ENCODE assay signal across 18 cellular contexts in genomic region chr2:237873382-237873781, GRCh38. TPM values are rescaled to one million over a fixed set of nuclear protein-coding genes. Genes with fewer than 3 reads are reported as not detected.
A peak's percentile ranks its signal among the peaks of the same experiment; 100 is the strongest.
DNase-seq lines count a peak whose midpoint lies in the region; ATAC-seq and TF ChIP-seq lines count a peak whose summit lies in the region.
"Had no signal": no experiment of that assay in that cellular context is flagged by ENCODE, and none has a peak within 500 bp of the region (broad histone marks: within the 10 kb centered on the region; RNA-seq: fewer than 3 reads in every experiment).

No MANE protein-coding gene starts in this region.

- POLR2A ChIA-PET in activated CD4-positive, alpha-beta T cell treated with anti-CD3 and anti-CD28 coated beads, Interleukin-2, amount 10 ng/mL, durations not matched to agents 7 days and 5 days (lab: Charles Lee) = no interaction called here
- POLR2A ChIA-PET in activated B cell treated with CpG ODN at 0.5 μM for 24 hours (lab: Charles Lee) = interaction anchor here (0.5 kb wide), 1 partner anchor 20 kb away, joined by 4 read pairs; no protein-coding TSS in a partner anchor

- CTCF ChIA-PET in activated CD4-positive, alpha-beta T cell treated with anti-CD3 and anti-CD28 coated beads, Interleukin-2, amount 10 ng/mL, durations not matched to agents 7 days and 5 days (lab: Charles Lee) = no interaction called here
- CTCF ChIA-PET in activated B cell treated with CpG ODN at 0.5 μM for 24 hours (lab: Charles Lee) = no interaction called here

- peaks cover 55% of the 10 kb centered on the region for H3K79me2 ChIP-seq in hepatocyte

- peak; percentile 22 for DNase-seq in activated CD4-positive, alpha-beta T cell treated with anti-CD3 and anti-CD28 coated beads, Interleukin-2, amount 10 ng/mL, durations not matched to agents 7 days and 5 days
- no peak for DNase-seq in activated CD4-positive, alpha-beta T cell treated with anti-CD3 and anti-CD28 coated beads for 1 hour
- DNase-seq in activated B cell treated with CpG ODN at 0.5 μM for 24 hours (peak; percentile 10), hepatocyte (ENCODE audit: low spot score) (peak; percentile 5), hepatic stellate cell (ENCODE audit: low spot score) (no peak), NCI-H524 treated with DMSO at 0.1 percent for 48 hours (lab: John Stamatoyannopoulos, UW) (no peak), NCI-H2171 treated with DMSO at 0.1 percent for 48 hours (lab: John Stamatoyannopoulos, UW) (no peak)
- DNase-seq: COR-L47; heart right ventricle; left ventricle myocardium inferior; NCI-H1092 treated with DMSO at 0.1 percent for 48 hours; NCI-H345; nephron progenitor cell; retina; SK-N-SH; stimulated activated CD4-positive, alpha-beta T cell treated with anti-CD3 and anti-CD28 coated beads, Interleukin-4, amount 100 ng/mL, for 24 hours had no signal

- peak overlapping the region in 1 of 2 donors; percentile 32 for H3K9ac ChIP-seq in stomach smooth muscle (ENCODE audit: low read length in 2 of 2)
- H3K9ac ChIP-seq: SK-N-SH had no signal

- peak overlapping the region; percentile 68 for H3K27ac Mint-ChIP-seq in activated CD4-positive, alpha-beta T cell treated with anti-CD3 and anti-CD28 coated beads, Interleukin-2, amount 10 ng/mL, durations not matched to agents 7 days and 5 days
- no peak overlapping the region for H3K27ac Mint-ChIP-seq in activated B cell treated with CpG ODN at 0.5 μM for 24 hours
- H3K27ac Mint-ChIP-seq: nephron progenitor cell had no signal

- no peak overlapping the region for H3K4me2 ChIP-seq in hepatocyte

- TF ChIP-seq CTCF in activated B cell treated with CpG ODN at 0.5 μM for 24 hours (IDR thresholded peaks at IDR 0.05) (no peak), hepatocyte (IDR thresholded peaks at IDR 0.05; ENCODE audit: poor library complexity) (no peak)

- H3K4me3 ChIP-seq in hepatocyte (no peak overlapping the region), stomach smooth muscle (ENCODE audit: low read length in 2 of 2) (peak overlapping the region; percentile 33 to 35)
- H3K4me3 ChIP-seq: A549, heart right ventricle, left ventricle myocardium inferior had no signal

- ATAC-seq in activated B cell treated with CpG ODN at 0.5 μM for 24 hours (ENCODE audit: low read depth) = no peak
- ATAC-seq: heart right ventricle had no signal

- H3K36me3 Mint-ChIP-seq in activated CD4-positive, alpha-beta T cell treated with anti-CD3 and anti-CD28 coated beads, Interleukin-2, amount 10 ng/mL, durations not matched to agents 7 days and 5 days (ENCODE audit: low read depth) = peaks cover 4% of the 10 kb centered on the region
- H3K36me3 Mint-ChIP-seq in activated B cell treated with CpG ODN at 0.5 μM for 24 hours (ENCODE audit: low read depth) = no peaks in the 10 kb centered on the region

- no peaks in the 10 kb centered on the region for H3K9me2 ChIP-seq in hepatocyte (replicated peaks; ENCODE audit: insufficient read depth)
- H3K9me2 ChIP-seq: SK-N-SH had no signal

- H3K27me3 ChIP-seq in hepatocyte (no peaks in the 10 kb centered on the region), stomach smooth muscle (ENCODE audit: control insufficient read depth in 1 of 2, insufficient read depth in 2 of 2, low read length in 2 of 2) (no peaks in the 10 kb centered on the region)
- H3K27me3 ChIP-seq: heart right ventricle had no signal

- no peaks in the 10 kb centered on the region for H3K9me3 Mint-ChIP-seq in activated CD4-positive, alpha-beta T cell treated with anti-CD3 and anti-CD28 coated beads, Interleukin-2, amount 10 ng/mL, durations not matched to agents 7 days and 5 days
- H3K9me3 Mint-ChIP-seq in activated B cell treated with CpG ODN at 0.5 μM for 24 hours = no peaks in the 10 kb centered on the region
- H3K9me3 Mint-ChIP-seq: nephron progenitor cell had no signal

- peaks cover 4% of the 10 kb centered on the region for H3K4me1 ChIP-seq in hepatocyte (ENCODE audit: insufficient read depth)
- H3K4me1 ChIP-seq in stomach smooth muscle (ENCODE audit: control insufficient read depth, insufficient read depth, low read length) = peaks cover 93% of the 10 kb centered on the region

- no peaks in the 10 kb centered on the region for H3K9me3 ChIP-seq in hepatocyte (ENCODE audit: low read depth)
- no peaks in the 10 kb centered on the region for H3K9me3 ChIP-seq in stomach smooth muscle (ENCODE audit: control insufficient read depth in 2 of 2, low read length in 2 of 2)
- H3K9me3 ChIP-seq: A549, heart right ventricle, left ventricle myocardium inferior, SK-N-SH had no signal

- H3K27ac ChIP-seq in hepatocyte (no peak overlapping the region), stomach smooth muscle (ENCODE audit: low read length) (peak overlapping the region; percentile 78)
- H3K27ac ChIP-seq: left ventricle myocardium inferior had no signal

- H3K27me3 Mint-ChIP-seq in activated CD4-positive, alpha-beta T cell treated with anti-CD3 and anti-CD28 coated beads, Interleukin-2, amount 10 ng/mL, durations not matched to agents 7 days and 5 days = peaks cover 16% of the 10 kb centered on the region
- H3K27me3 Mint-ChIP-seq in activated B cell treated with CpG ODN at 0.5 μM for 24 hours = peaks cover 33% of the 10 kb centered on the region

- H2AFZ ChIP-seq in hepatocyte = no peak overlapping the region

- peaks cover 22% of the 10 kb centered on the region for H3K4me1 Mint-ChIP-seq in activated CD4-positive, alpha-beta T cell treated with anti-CD3 and anti-CD28 coated beads, Interleukin-2, amount 10 ng/mL, durations not matched to agents 7 days and 5 days
- H3K4me1 Mint-ChIP-seq in activated B cell treated with CpG ODN at 0.5 μM for 24 hours = peaks cover 13% of the 10 kb centered on the region

- H3K36me3 ChIP-seq in hepatocyte (replicated peaks; ENCODE audit: insufficient read depth, low read depth) (no peaks in the 10 kb centered on the region), stomach smooth muscle (ENCODE audit: control insufficient read depth in 2 of 2, insufficient read depth in 2 of 2, low read length in 2 of 2) (peaks cover 0 to 3% of the 10 kb centered on the region in 2 donors)
- H3K36me3 ChIP-seq: heart right ventricle, left ventricle myocardium inferior had no signal

- peaks cover 16% of the 10 kb centered on the region for H4K20me1 ChIP-seq in hepatocyte (ENCODE audit: insufficient read depth, poor library complexity, severe bottlenecking)

- intact Hi-C loops in activated B cell treated with CpG ODN at 0.5 μM for 24 hours (cut with micrococcal nuclease) = no loop called here

- H3K4me3 Mint-ChIP-seq in activated CD4-positive, alpha-beta T cell treated with anti-CD3 and anti-CD28 coated beads, Interleukin-2, amount 10 ng/mL, durations not matched to agents 7 days and 5 days = no peak overlapping the region
- no peak overlapping the region for H3K4me3 Mint-ChIP-seq in activated B cell treated with CpG ODN at 0.5 μM for 24 hours
- H3K4me3 Mint-ChIP-seq: nephron progenitor cell had no signal

- WGBS in hepatocyte (ENCODE audit: low lambda C conversion rate, missing lambda C conversion rate) = 77% methylated on average over 11 of the region's 11 CpGs

RNA-seq across cellular contexts. Expression of gene RAMP1, which starts 14.0 kb away (rescaled TPM):
- 1 to 10 TPM; 4.9 TPM for total RNA-seq in activated CD4-positive, alpha-beta T cell treated with anti-CD3 and anti-CD28 coated beads, Interleukin-2, amount 10 ng/mL, durations not matched to agents 7 days and 5 days
- total RNA-seq in activated B cell treated with CpG ODN at 0.5 μM for 24 hours (3.9 and 4.4 TPM in 2 replicates), hepatocyte (134 and 156 TPM in 2 replicates)
- polyA plus RNA-seq in hepatocyte = 329 and 383 TPM in 2 replicates
- polyA plus RNA-seq: A549 had no signal

Comparison
In these comparisons a context has a peak if more than half of its experiments do, and no peak if none do; other contexts are left out.
1. DNase-seq: peak in activated CD4-positive, alpha-beta T cell treated with anti-CD3 and anti-CD28 coated beads, Interleukin-2, amount 10 ng/mL, durations not matched to agents 7 days and 5 days (single experiment), activated B cell treated with CpG ODN at 0.5 μM for 24 hours (single experiment) and hepatocyte (single experiment); none in activated CD4-positive, alpha-beta T cell treated with anti-CD3 and anti-CD28 coated beads for 1 hour (single experiment), hepatic stellate cell (single experiment), NCI-H524 treated with DMSO at 0.1 percent for 48 hours (single experiment) and NCI-H2171 treated with DMSO at 0.1 percent for 48 hours (single experiment).
2. RNA of gene RAMP1, which starts 14.0 kb away (total RNA-seq): 134 to 156 TPM in hepatocyte; 4.9 TPM in activated CD4-positive, alpha-beta T cell treated with anti-CD3 and anti-CD28 coated beads, Interleukin-2, amount 10 ng/mL, durations not matched to agents 7 days and 5 days and 3.9 to 4.4 TPM in activated B cell treated with CpG ODN at 0.5 μM for 24 hours; every median in the first group is over 10 times any median in the second.